Comparison of ENCODE assay signal across 27 cellular contexts in the genomic region with DNA sequence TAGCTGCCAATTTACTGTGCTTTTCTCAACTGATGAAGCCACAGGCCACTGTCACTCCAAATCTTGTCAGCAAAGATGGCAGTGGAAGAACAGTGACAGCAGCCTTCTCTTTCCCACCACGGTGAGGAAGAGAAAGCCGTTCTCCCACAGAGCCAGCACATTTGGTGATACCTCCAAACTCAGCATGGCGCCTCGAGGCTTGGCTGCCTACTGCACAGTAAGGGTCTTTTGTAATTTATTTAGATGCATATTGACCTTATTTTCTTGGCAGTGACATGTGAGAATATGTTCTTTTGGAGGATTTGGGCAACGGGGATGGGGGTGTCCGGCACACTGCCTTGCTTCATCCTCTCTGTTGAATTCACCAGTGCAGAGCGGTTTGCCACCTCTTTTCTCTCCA.
DNase-seq lines count a peak whose midpoint lies in the region; FAIRE-seq and TF ChIP-seq lines count a peak whose summit lies in the region.
"Had no signal": no experiment of that assay in that cellular context is flagged by ENCODE, and none has a peak within 500 bp of the region (broad histone marks: within the 10 kb centered on the region; RNA-seq: fewer than 3 reads in every experiment).

No MANE protein-coding gene starts in this region.

- H3K4me2 ChIP-seq in neural progenitor cell: no peak overlapping the region
- no peak overlapping the region for H3K4me2 ChIP-seq in osteoblast (ENCODE audit: insufficient read depth, low read length)
- H3K4me2 ChIP-seq: BLaER1 had no signal

- no peaks in the 10 kb centered on the region for H3K27me3 ChIP-seq in neural progenitor cell
- H3K27me3 ChIP-seq in osteoblast (ENCODE audit: insufficient read depth, low read length): no peaks in the 10 kb centered on the region
- H3K27me3 ChIP-seq: BE2C, BLaER1 had no signal

- no peaks in the 10 kb centered on the region for H3K9me3 Mint-ChIP-seq in neural progenitor cell

- H3K4me1 Mint-ChIP-seq in neural progenitor cell: peaks cover 7% of the 10 kb centered on the region
- H3K4me1 Mint-ChIP-seq: CD14-positive monocyte; CD4-positive, alpha-beta memory T cell; CD4-positive, CD25-positive, alpha-beta regulatory T cell; CD8-positive, alpha-beta memory T cell had no signal

- peak overlapping the region; percentile 39 for H2AFZ ChIP-seq in neural progenitor cell (replicated peaks)
- no peak overlapping the region for H2AFZ ChIP-seq in osteoblast (ENCODE audit: low read length)

- H3K36me3 ChIP-seq in neural progenitor cell (no peaks in the 10 kb centered on the region), osteoblast (ENCODE audit: insufficient read depth, low read length) (no peaks in the 10 kb centered on the region)
- H3K36me3 ChIP-seq: BE2C, BLaER1 had no signal

- H3K27ac Mint-ChIP-seq in neural progenitor cell: no peak overlapping the region
- H3K27ac Mint-ChIP-seq: CD14-positive monocyte; CD4-positive, alpha-beta memory T cell; CD4-positive, CD25-positive, alpha-beta regulatory T cell; CD8-positive, alpha-beta memory T cell had no signal

- no peaks in the 10 kb centered on the region for H3K79me2 ChIP-seq in neural progenitor cell (ENCODE audit: low read depth)
- no peaks in the 10 kb centered on the region for H3K79me2 ChIP-seq in osteoblast (ENCODE audit: insufficient read depth, low read length)

- H3F3A ChIP-seq in neural progenitor cell (ENCODE audit: low read depth): no peaks in the 10 kb centered on the region

- no peak overlapping the region for H3K4me3 Mint-ChIP-seq in neural progenitor cell
- H3K4me3 Mint-ChIP-seq: CD14-positive monocyte; CD4-positive, alpha-beta memory T cell; CD4-positive, CD25-positive, alpha-beta regulatory T cell; CD8-positive, alpha-beta memory T cell had no signal

- H3K27ac ChIP-seq in neural progenitor cell: no peak overlapping the region
- no peak overlapping the region for H3K27ac ChIP-seq in osteoblast (ENCODE audit: low read depth, low read length)
- H3K27ac ChIP-seq: BLaER1 had no signal

- no peak for FAIRE-seq in urothelium cell line (lab: Jason Lieb, UNC)
- FAIRE-seq: A204.1, G401.6, GM12891 had no signal

- H3K9me3 ChIP-seq in neural progenitor cell (ENCODE audit: low read depth): no peaks in the 10 kb centered on the region
- peaks cover 3% of the 10 kb centered on the region for H3K9me3 ChIP-seq in osteoblast (ENCODE audit: low read depth, low read length)
- H3K9me3 ChIP-seq: BE2C, BLaER1 had no signal

- in situ Hi-C loops in G401 (cut with HindIII; ENCODE audit: low sequenced_read_pairs): no loop called here

- H4K20me1 ChIP-seq in neural progenitor cell (ENCODE audit: low read depth): no peaks in the 10 kb centered on the region
- H4K20me1 ChIP-seq in osteoblast (ENCODE audit: insufficient read depth, low read length): no peaks in the 10 kb centered on the region
- H4K20me1 ChIP-seq: BLaER1 had no signal

- DNase-seq in G401 (ENCODE audit: low spot score): peak; percentile 99
- DNase-seq in cerebellar cortex (ENCODE audit: low spot score): peak; percentile 99
- DNase-seq in cerebellum (ENCODE audit: low spot score): peak; percentile 81
- DNase-seq in neural progenitor cell (ENCODE audit: low spot score): no peak
- no peak for DNase-seq in osteoblast (ENCODE audit: insufficient read length, low spot score, missing footprints)
- no peak for DNase-seq in NCI-H748 treated with DMSO at 0.1 percent for 48 hours (lab: John Stamatoyannopoulos, UW)
- DNase-seq in LoVo (ENCODE audit: low spot score): no peak
- no peak for DNase-seq in urothelium cell line (ENCODE audit: low spot score)
- DNase-seq: 8988T; ACHN; BE2C; CD4-positive, alpha-beta memory T cell; CD4-positive, CD25-positive, alpha-beta regulatory T cell; CD8-positive, alpha-beta memory T cell; COR-L47; DMS 273 treated with DMSO at 0.1 percent for 48 hours; DMS153; DMS53; DMS79; DND-41; EL; GF-D8 had no signal

- no peak overlapping the region for H3K4me3 ChIP-seq in neural progenitor cell
- no peak overlapping the region for H3K4me3 ChIP-seq in osteoblast (ENCODE audit: insufficient read depth, low read length)
- H3K4me3 ChIP-seq: BLaER1 had no signal

- H3K36me3 Mint-ChIP-seq in neural progenitor cell: no peaks in the 10 kb centered on the region
- H3K36me3 Mint-ChIP-seq: CD14-positive monocyte; CD4-positive, alpha-beta memory T cell; CD4-positive, CD25-positive, alpha-beta regulatory T cell; CD8-positive, alpha-beta memory T cell had no signal

- no peak for TF ChIP-seq CTCF in neural progenitor cell (IDR thresholded peaks at IDR 0.05)
- no peak for TF ChIP-seq CTCF in osteoblast (IDR thresholded peaks at IDR 0.05; ENCODE audit: extremely low read depth, low read depth, low read length)

- H3K4me1 ChIP-seq in neural progenitor cell (peaks cover 16% of the 10 kb centered on the region), osteoblast (ENCODE audit: insufficient read depth, low read length) (no peaks in the 10 kb centered on the region)
- H3K4me1 ChIP-seq: BE2C, BLaER1 had no signal

- H3K27me3 Mint-ChIP-seq in neural progenitor cell (ENCODE audit: insufficient read depth, low read depth): no peaks in the 10 kb centered on the region
- H3K27me3 Mint-ChIP-seq: CD4-positive, alpha-beta memory T cell; CD4-positive, CD25-positive, alpha-beta regulatory T cell; CD8-positive, alpha-beta memory T cell had no signal

- no peak overlapping the region for H3K9ac ChIP-seq in neural progenitor cell
- H3K9ac ChIP-seq: BLaER1 had no signal

Comparison
In these comparisons a context has a peak if more than half of its experiments do, and no peak if none do; other contexts are left out.
1. DNase-seq: peak in G401 (single experiment), cerebellar cortex (single experiment) and cerebellum (single experiment); none in neural progenitor cell (single experiment), osteoblast (single experiment), NCI-H748 treated with DMSO at 0.1 percent for 48 hours (single experiment), LoVo (single experiment) and urothelium cell line (single experiment).